Comparison of ENCODE assay signal across 8 cellular contexts in the genomic region with DNA sequence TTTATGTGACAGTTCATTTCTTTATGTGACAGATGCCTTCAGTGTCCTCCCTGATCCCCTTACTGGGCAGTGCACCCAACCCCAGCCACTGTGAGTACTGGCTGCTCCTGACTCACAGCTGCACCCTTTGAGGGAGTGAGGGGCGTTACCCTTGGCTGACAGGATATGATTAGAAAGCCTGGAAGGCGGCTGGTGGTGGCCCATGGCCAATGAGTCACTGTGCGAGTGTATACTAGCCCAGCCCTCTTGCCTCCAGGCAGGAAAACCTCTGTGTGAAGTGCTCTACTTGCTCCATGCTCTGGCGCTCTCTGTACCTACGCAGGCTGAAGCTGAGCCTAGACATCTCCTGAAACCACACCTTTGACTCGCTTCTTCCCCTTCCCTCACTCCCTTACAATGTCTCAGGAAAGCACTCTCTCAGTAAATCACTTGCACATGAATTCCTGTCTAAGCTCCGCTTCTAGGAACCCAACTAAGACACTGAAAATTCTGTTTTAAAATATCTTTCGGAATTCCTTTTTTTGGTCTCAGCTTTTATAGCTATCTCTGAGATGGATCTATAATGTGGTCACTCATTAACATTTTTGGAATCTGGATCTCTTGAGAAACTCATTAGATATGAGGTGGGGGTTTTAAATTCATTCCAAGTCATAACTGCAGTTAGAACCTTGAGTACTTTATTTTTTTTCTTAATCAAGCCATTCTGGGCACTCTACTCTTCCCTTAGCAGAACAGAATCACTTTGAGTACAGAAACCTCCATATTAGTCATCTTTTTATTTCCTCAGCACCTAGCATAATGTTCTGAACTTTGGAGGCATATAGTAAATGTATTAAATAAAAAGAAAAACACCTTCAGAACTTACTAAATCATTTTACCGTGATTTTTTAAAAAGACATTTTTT. TPM values are rescaled to one million over a fixed set of nuclear protein-coding genes. Genes with fewer than 3 reads are reported as not detected.
DNase-seq lines count a peak whose midpoint lies in the region; ATAC-seq, FAIRE-seq and TF ChIP-seq lines count a peak whose summit lies in the region.

No MANE protein-coding gene starts in this region.

- no peak overlapping the region for H3K9ac ChIP-seq in H1 (replicated peaks in 1 of 4; ENCODE audit: extremely low read depth in 1 of 4, low read depth in 3 of 4, low read length in 3 of 4)

- no peak overlapping the region for H2BK20ac ChIP-seq in H1 (ENCODE audit: low read length)

- H3K27ac ChIP-seq in A549 (peak overlapping the region; percentile 52 to 74), H1 (ENCODE audit: low read depth, low read length) (no peak overlapping the region)

- H2BK12ac ChIP-seq in H1 (ENCODE audit: low read depth, low read length): no peak overlapping the region; the same call in 1 of the 2 replicates

- no peak overlapping the region for H4K5ac ChIP-seq in H1 (ENCODE audit: insufficient read length, low read depth, low read length)

- peaks cover 16% of the 10 kb centered on the region for H3K4me1 ChIP-seq in A549
- peaks cover 0 to 6% (median 0%) of the 10 kb centered on the region in 4 experiments; a peak in 1 of 7 replicates for H3K4me1 ChIP-seq in H1 (replicated peaks in 1 of 4; ENCODE audit: control insufficient read depth in 3 of 4, insufficient read depth in 4 of 4, low read length in 3 of 4)
- no peaks in the 10 kb centered on the region for H3K4me1 ChIP-seq in mucosa of descending colon (ENCODE audit: low read depth)

- no peaks in the 10 kb centered on the region for H3K79me2 ChIP-seq in H1 (ENCODE audit: control insufficient read depth in 1 of 2, insufficient read depth in 2 of 2, low read length in 2 of 2)

- peak in 1 of 2 experiments; percentile 45; a peak in 2 of 5 replicates for TF ChIP-seq EP300 in A549 (IDR thresholded peaks at IDR 0.05)
- TF ChIP-seq EP300 in H1 (IDR thresholded peaks at IDR 0.05; ENCODE audit: borderline replicate concordance in 1 of 2, low read depth in 2 of 2, low read length in 2 of 2): no peak

- no peak overlapping the region for H2BK5ac ChIP-seq in H1 (ENCODE audit: low read depth, low read length)

- intact Hi-C loops in mucosa of descending colon (cut with DNase I, micrococcal nuclease): no loop called here

- H3K23ac ChIP-seq in H1 (ENCODE audit: insufficient read length): no peak overlapping the region

- peak; percentile 82 to 92 for DNase-seq in A549 (ENCODE audit: low read depth in 1 of 2, low spot score in 1 of 2)
- DNase-seq in GM12865 (ENCODE audit: low read depth): peak; percentile 15
- peak in 1 of 2 experiments; percentile 41 for DNase-seq in H1 (ENCODE audit: low read depth in 1 of 2, low spot score in 2 of 2)
- peak; percentile 72 to 87 (median 79) for DNase-seq in mucosa of descending colon
- no peak for DNase-seq in effector CD8-positive, alpha-beta T cell (lab: John Stamatoyannopoulos, UW)

- 0 out of 2 replicates have a peak overlapping the region, but pooled peaks have one; percentile 22 for H2AFZ ChIP-seq in H1 (ENCODE audit: low read length)

- H3K4me3 ChIP-seq in A549 (no peak overlapping the region), GM12865 (ENCODE audit: low read depth, low read length) (no peak overlapping the region), H1 (ENCODE audit: extremely low read depth in 1 of 4, insufficient read depth in 2 of 4, low read depth in 3 of 4, low read length in 4 of 4) (no peak overlapping the region), mucosa of descending colon (no peak overlapping the region)

- H3K9me3 ChIP-seq in A549 (no peaks in the 10 kb centered on the region), H1 (ENCODE audit: insufficient read depth in 2 of 2, low read depth in 1 of 2, low read length in 1 of 2) (no peaks in the 10 kb centered on the region), mucosa of descending colon (peaks cover 1% of the 10 kb centered on the region)

- no peak overlapping the region for H3K4ac ChIP-seq in H1 (replicated peaks; ENCODE audit: insufficient read length, low read depth, low read length)

- H4K8ac ChIP-seq in H1 (ENCODE audit: extremely low read depth, insufficient read depth, low read length): no peak overlapping the region

- H2BK120ac ChIP-seq in H1 (replicated peaks; ENCODE audit: low read depth, low read length): no peak overlapping the region

- POLR2A ChIA-PET in A549 (lab: Yijun Ruan, JAX): interaction anchor here (1.0 to 1.9 kb wide), 2 partner anchors 135 to 400 kb away, joined by 4 to 10 read pairs; a partner anchor contains a TSS
- POLR2A ChIA-PET in H1 (lab: Charles Lee; ENCODE audit: partially characterized antibody): no interaction called here

- TF ChIP-seq POLR2A in A549 (IDR thresholded peaks at IDR 0.05; ENCODE audit: low read length) (no peak), H1 (IDR thresholded peaks at IDR 0.05; ENCODE audit: control extremely low read depth in 1 of 2, low read depth in 2 of 2, low read length in 2 of 2) (no peak)

- no peaks in the 10 kb centered on the region for H3K36me3 ChIP-seq in H1 (ENCODE audit: control insufficient read depth in 2 of 4, insufficient read depth in 4 of 4, low read length in 3 of 4)
- H3K36me3 ChIP-seq in mucosa of descending colon (ENCODE audit: low read depth): no peaks in the 10 kb centered on the region

- 17% methylated on average over 9 of the region's 9 CpGs for WGBS in A549 (ENCODE audit: missing lambda C conversion rate)
- WGBS in H1 (ENCODE audit: extremely low coverage in 1 of 2, insufficient coverage in 1 of 2, insufficient read length in 1 of 2, insufficient replicate concordance in 2 of 2, low coverage in 1 of 2, low lambda C conversion rate in 2 of 2, missing lambda C conversion rate in 1 of 2), 2 experiments: 78% methylated on average over 9 of the region's 9 CpGs; no CpG with 5 or more reads in 1 of the 2 experiments

- H3K18ac ChIP-seq in H1 (ENCODE audit: extremely low read depth, low read length): no peak overlapping the region; the same call in 1 of the 2 replicates

- no peaks in the 10 kb centered on the region for H3K79me1 ChIP-seq in H1 (ENCODE audit: low read depth, low read length)

- ATAC-seq in A549 (peak; percentile 100), mucosa of descending colon (peak; percentile 100), GM21515 (IDR thresholded peaks at IDR 0.05; ENCODE audit: unreplicated experiment) (no peak), GM18498 (IDR thresholded peaks at IDR 0.05; ENCODE audit: unreplicated experiment) (no peak)

- no peak overlapping the region for H4K91ac ChIP-seq in H1 (replicated peaks; ENCODE audit: insufficient read length, low read length)

- H3K23me2 ChIP-seq in H1 (ENCODE audit: low read depth, low read length): no peaks in the 10 kb centered on the region

- peak; percentile 14 to 51; a peak in 3 of 5 replicates for TF ChIP-seq RAD21 in A549 (conservative IDR thresholded peaks at IDR 0.05 in 1 of 2, IDR thresholded peaks at IDR 0.05 in 1 of 2)
- no peak for TF ChIP-seq RAD21 in H1 (IDR thresholded peaks at IDR 0.05 in 1 of 2, conservative IDR thresholded peaks at IDR 0.05 in 1 of 2; ENCODE audit: low read depth in 2 of 2, low read length in 2 of 2)

- no peaks in the 10 kb centered on the region for H3K27me3 ChIP-seq in H1 (replicated peaks in 1 of 4; ENCODE audit: control insufficient read depth in 3 of 4, extremely low read depth in 1 of 4, insufficient read depth in 3 of 4, low read length in 3 of 4)

- H2AK5ac ChIP-seq in H1 (ENCODE audit: low read depth, low read length): no peak overlapping the region

- H4K20me1 ChIP-seq in H1 (replicated peaks in 1 of 2; ENCODE audit: control insufficient read depth in 1 of 2, insufficient read depth in 2 of 2, low read length in 2 of 2): no peaks in the 10 kb centered on the region

- no peak overlapping the region for H2BK15ac ChIP-seq in H1 (ENCODE audit: low read length)

- H3K4me2 ChIP-seq in A549 (peak overlapping the region; percentile 62), H1 (ENCODE audit: insufficient read depth in 1 of 2, low read depth in 2 of 2, low read length in 2 of 2) (no peak overlapping the region)

- TF ChIP-seq CTCF in A549 (IDR thresholded peaks at IDR 0.05) (no peak), GM12865 (IDR thresholded peaks at IDR 0.05; ENCODE audit: insufficient read depth, low read depth, low read length, missing control alignments) (no peak), H1 (IDR thresholded peaks at IDR 0.05; ENCODE audit: control extremely low read depth in 1 of 3, insufficient read depth in 1 of 3, low read depth in 1 of 3, low read length in 3 of 3) (no peak), mucosa of descending colon (IDR thresholded peaks at IDR 0.05) (no peak)

- H3K14ac ChIP-seq in H1 (ENCODE audit: insufficient read length): no peak overlapping the region

- FAIRE-seq in A549 (lab: Jason Lieb, UNC) (peak; percentile 80), H1 (lab: Jason Lieb, UNC) (no peak)

- CTCF ChIA-PET in A549 (lab: Yijun Ruan, JAX) (interaction anchor here (0.7 to 2.7 kb wide), 6 partner anchors 10 to 434 kb away, joined by 3 to 21 read pairs (median 6); no protein-coding TSS in a partner anchor), H1 (lab: Charles Lee; ENCODE audit: partially characterized antibody) (interaction anchor here (0.5 to 1.4 kb wide), 6 partner anchors 11 to 468 kb away, joined by 3 to 7 read pairs (median 4); a partner anchor contains a TSS)

- no peak overlapping the region for H3K56ac ChIP-seq in H1 (replicated peaks; ENCODE audit: insufficient read length, low read depth, low read length)

TF ChIP-seq in A549, 52 proteins besides CTCF, POLR2A, EP300 and RAD21 (continues in another document):
- TF ChIP-seq JUNB (IDR thresholded peaks at IDR 0.05) (peak; percentile 65), EHMT2 (IDR thresholded peaks at IDR 0.05; ENCODE audit: low read depth) (no peak)

TF ChIP-seq in H1, 55 proteins besides CTCF, POLR2A, EP300 and RAD21 (continues in another document):
- TF ChIP-seq RNF2 (IDR thresholded peaks at IDR 0.05; ENCODE audit: borderline replicate concordance, low read depth, low read length, missing control alignments, poor library complexity, severe bottlenecking): no peak
- no peak for TF ChIP-seq CHD1 (IDR thresholded peaks at IDR 0.05; ENCODE audit: low read depth, low read length)

RNA-seq across cellular contexts. Expression of a gene that starts 25.3 kb away (rescaled TPM):
- polyA plus RNA-seq in A549 (2011; rRNA removed) (25.7 and 34.5 TPM in 2 replicates), A549 (2017; fragmentation: RNase III; extraction: RNeasy Plus Mini Kit Qiagen cat#74134 plus additional on column Dnase treatment) (13.3 to 14.5 TPM (median 13.8 TPM) in 3 replicates), H1 (2011; rRNA removed) (3.2 and 5.4 TPM in 2 replicates)
- polyA plus RNA-seq in A549 (2012; cell fraction: cytosol; rRNA removed): 3.0 and 4.0 TPM in 2 replicates
- polyA plus RNA-seq in A549 (2012; cell fraction: nucleus; rRNA removed): 4.0 and 4.7 TPM in 2 replicates
- polyA minus RNA-seq in A549 (2011; rRNA and poly(A)+ RNA removed): 32.2 and 33.3 TPM in 2 replicates
- 11.5 TPM for polyA plus RNA-seq in PFSK-1 (2012; ENCODE audit: insufficient read length, low read depth)
- 9.4 and 9.9 TPM in 2 replicates for total RNA-seq in H1 (2021; fragmentation: NEBNext Ultra II Directional; extraction: Animal tissue kit (Norgen Biotek cat#: 25700))
- 4.0 TPM for polyA plus RNA-seq in H1 (2011; cell fraction: cytosol; rRNA removed)
- polyA plus RNA-seq in H1 (2011; cell fraction: nucleus; rRNA removed): 4.9 TPM
- polyA plus RNA-seq in H1 (2012, experiment 1 of 2): 4.0 to 4.9 TPM (median 4.5 TPM) in 4 replicates
- 0.26 TPM for polyA plus RNA-seq in H1 (2012, experiment 2 of 2)
- 5.7 TPM for polyA plus RNA-seq in H1 (2013, experiment 1 of 2)
- polyA plus RNA-seq in H1 (2013, experiment 2 of 2): 5.8 TPM
- 9.8 and 12.2 TPM in 2 replicates for polyA minus RNA-seq in H1 (2011; rRNA and poly(A)+ RNA removed)
- polyA minus RNA-seq in H1 (2011; cell fraction: cytosol; rRNA and poly(A)+ RNA removed): 8.8 TPM
- polyA minus RNA-seq in H1 (2011; cell fraction: nucleus; rRNA and poly(A)+ RNA removed): 9.9 TPM
- 10 to 100 TPM; 38.8 to 45.8 (median 41.7) TPM for total RNA-seq in mucosa of descending colon

Comparison
In these comparisons a context has a peak if more than half of its experiments do, and no peak if none do; other contexts are left out.
1. ATAC-seq: peak in A549 (2 of 2) and mucosa of descending colon (single experiment); none in GM21515 (single experiment) and GM18498 (single experiment).